8 cellular contexts compared by ENCODE assay signal in the genomic region with DNA sequence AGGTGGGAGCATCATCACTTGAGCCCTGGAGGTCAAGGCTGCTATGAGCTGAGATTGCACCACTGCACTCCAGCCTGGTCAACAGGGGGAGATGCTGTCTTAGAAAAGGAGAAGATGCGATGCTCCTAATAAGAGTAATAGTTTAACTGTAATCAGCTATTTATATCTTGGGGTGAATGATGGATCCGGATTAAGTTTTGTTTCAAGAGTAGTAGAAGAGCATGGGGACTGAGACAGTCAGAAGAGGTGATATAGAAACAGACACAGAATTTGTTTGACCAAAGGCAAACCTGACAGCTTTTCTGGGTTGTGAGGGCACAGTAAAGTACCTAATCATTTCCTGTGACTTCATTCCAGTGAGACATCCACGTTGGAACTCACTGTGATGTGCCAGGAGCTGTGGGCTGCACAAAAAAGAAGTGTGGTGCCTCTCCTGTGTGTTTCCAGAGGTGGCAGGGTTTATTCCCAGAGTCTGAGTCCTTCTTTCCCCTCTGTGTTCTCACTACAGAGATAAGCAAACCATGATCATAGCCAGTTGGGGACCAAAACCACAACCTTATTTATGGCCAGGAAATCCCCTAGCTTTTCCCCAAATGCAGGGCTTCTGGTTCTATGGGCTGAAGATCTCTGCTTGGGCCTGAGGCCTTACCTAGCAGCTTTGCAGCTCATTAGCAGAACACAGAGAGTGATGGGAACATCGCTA.
A peak's percentile ranks its signal among the peaks of the same experiment; 100 is the strongest.
DNase-seq lines count a peak whose midpoint lies in the region; ATAC-seq and TF ChIP-seq lines count a peak whose summit lies in the region.

No MANE protein-coding gene starts in this region.

- peaks cover 23% of the 10 kb centered on the region; the same call in 1 of the 2 replicates for H3K79me2 ChIP-seq in Loucy (ENCODE audit: insufficient read depth, low read length)

- no peaks in the 10 kb centered on the region for H3K36me3 ChIP-seq in Loucy (ENCODE audit: insufficient read depth, low read length)

- peak overlapping the region; percentile 98 for H3K9ac ChIP-seq in Loucy (ENCODE audit: low read depth, low read length, poor library complexity, severe bottlenecking)

- H3K4me3 ChIP-seq in Loucy (ENCODE audit: low read length, poor library complexity, severe bottlenecking) (peak overlapping the region; percentile 73), epithelial cell of proximal tubule (ENCODE audit: low read depth, low read length) (no peak overlapping the region)

- peak; percentile 51 to 65 for ATAC-seq in activated CD4-positive, CD25-positive, alpha-beta regulatory T cell treated with anti-CD3 and anti-CD28 coated beads, Interleukin-2, amount 50 U/mL, for 24 hours
- peak; percentile 50 for ATAC-seq in GM21786 (IDR thresholded peaks at IDR 0.05; ENCODE audit: unreplicated experiment)
- no peak for ATAC-seq in Right ventricle myocardium inferior

- no peak for DNase-seq in activated CD4-positive, CD25-positive, alpha-beta regulatory T cell (lab: John Stamatoyannopoulos, UW)
- DNase-seq in epithelial cell of proximal tubule (ENCODE audit: low read depth) (no peak), HuH-7 (ENCODE audit: low spot score) (no peak), Right ventricle myocardium inferior (ENCODE audit: missing footprints) (no peak)
- DNase-seq in stimulated activated CD4-positive, alpha-beta T cell treated with anti-CD3 and anti-CD28 coated beads, Interleukin-4, amount 100 ng/mL, for 24 hours = no peak

- no peaks in the 10 kb centered on the region for H4K20me1 ChIP-seq in Loucy (ENCODE audit: insufficient read depth, low read length, poor library complexity, severe bottlenecking)

- peak overlapping the region; percentile 90 for H3K4me2 ChIP-seq in Loucy (ENCODE audit: low read depth, low read length, poor library complexity, severe bottlenecking)

- intact Hi-C loops in Right ventricle myocardium inferior (cut with DNase I) = no loop called here

- peaks cover 69% of the 10 kb centered on the region for H3K4me1 ChIP-seq in Loucy (ENCODE audit: insufficient read depth, low read length, poor library complexity, severe bottlenecking)

- peak; percentile 69 for TF ChIP-seq CTCF in Loucy (conservative IDR thresholded peaks at IDR 0.05; ENCODE audit: low read length)
- peak; percentile 56 for TF ChIP-seq CTCF in epithelial cell of proximal tubule (conservative IDR thresholded peaks at IDR 0.05; ENCODE audit: low read depth, low read length)

- H3K9me2 ChIP-seq in Loucy (replicated peaks; ENCODE audit: low read depth, low read length) = no peaks in the 10 kb centered on the region

- H3K27me3 ChIP-seq in Loucy (ENCODE audit: insufficient read depth, low read length, poor library complexity, severe bottlenecking) = no peaks in the 10 kb centered on the region

- no peaks in the 10 kb centered on the region for H3K9me3 ChIP-seq in Loucy (ENCODE audit: insufficient read depth, low read depth, low read length)

- no peak overlapping the region for H2AFZ ChIP-seq in Loucy (ENCODE audit: low read length)

- H3F3A ChIP-seq in Loucy (ENCODE audit: low read depth) = peaks cover 32% of the 10 kb centered on the region
